Comparison of ENCODE assay signal across 1 cellular context in genomic region chr6:129683606-129684322, GRCh38.
TF ChIP-seq lines count a peak whose summit lies in the region.

No MANE protein-coding gene starts in this region.

TF ChIP-seq in HepG2, 621 proteins besides CTCF, POLR2A, EP300 and RAD21 (continued from another document and continues in another):
- TF ChIP-seq ARID5B (CRISPR knock-in tag; IDR thresholded peaks at IDR 0.05) (peak; percentile 93), SRSF1 (optimal IDR thresholded peaks at IDR 0.05; ENCODE audit: low read depth, low read length) (no peak), RNF2 (conservative IDR thresholded peaks at IDR 0.05; ENCODE audit: low read depth) (no peak), AFF4 (CRISPR knock-in tag; IDR thresholded peaks at IDR 0.05) (0 out of 2 replicates have a peak, but pooled peaks have one; percentile 83), ZNF557 (CRISPR knock-in tag; IDR thresholded peaks at IDR 0.05) (no peak), ZNF792 (CRISPR knock-in tag; IDR thresholded peaks at IDR 0.05) (peak; percentile 86; the same call in 1 of the 2 replicates), KDM4B (CRISPR knock-in tag; IDR thresholded peaks at IDR 0.05) (0 out of 2 replicates have a peak, but pooled peaks have one; percentile 20), HMGXB4 (CRISPR knock-in tag; IDR thresholded peaks at IDR 0.05; ENCODE audit: borderline replicate concordance in 1 of 2, low read depth in 1 of 2) (0 out of 4 replicates have a peak, but pooled peaks of 1 of the 2 experiments have one; percentile 57), PRDM10 (CRISPR knock-in tag; IDR thresholded peaks at IDR 0.05; ENCODE audit: low read depth) (0 out of 2 replicates have a peak, but pooled peaks have one; percentile 41), LCORL (IDR thresholded peaks at IDR 0.05) (no peak), LCORL (CRISPR knock-in tag; IDR thresholded peaks at IDR 0.05) (peak; percentile 34; the same call in 1 of the 2 replicates), POLR2G (IDR thresholded peaks at IDR 0.05; ENCODE audit: low read depth, low read length) (peak; percentile 55; the same call in 1 of the 2 replicates), MEF2D (CRISPR knock-in tag; IDR thresholded peaks at IDR 0.05) (peak; percentile 86; the same call in 1 of the 2 replicates), CCAR2 (optimal IDR thresholded peaks at IDR 0.05; ENCODE audit: low read depth, low read length) (no peak), CHD2 (IDR thresholded peaks at IDR 0.05; ENCODE audit: low read depth, low read length) (no peak), BRCA1 (CRISPR knock-in tag; IDR thresholded peaks at IDR 0.05) (no peak), HMG20A (CRISPR knock-in tag; IDR thresholded peaks at IDR 0.05; ENCODE audit: borderline replicate concordance) (peak; percentile 72; the same call in 1 of the 2 replicates), ZNF549 (CRISPR knock-in tag; IDR thresholded peaks at IDR 0.05) (no peak), PATZ1 (CRISPR knock-in tag; IDR thresholded peaks at IDR 0.05) (0 out of 2 replicates have a peak, but pooled peaks have one; percentile 11), ELF3 (CRISPR knock-in tag; IDR thresholded peaks at IDR 0.05) (peak; percentile 99), TFDP1 (CRISPR knock-in tag; IDR thresholded peaks at IDR 0.05; ENCODE audit: borderline replicate concordance) (0 out of 2 replicates have a peak, but pooled peaks have one; percentile 36), CBX1 (IDR thresholded peaks at IDR 0.05; ENCODE audit: low read depth) (no peak), ZXDC (CRISPR knock-in tag; IDR thresholded peaks at IDR 0.05) (no peak), SOX5 (CRISPR knock-in tag; IDR thresholded peaks at IDR 0.05; ENCODE audit: borderline replicate concordance) (peak; percentile 81; the same call in 1 of the 2 replicates), ZBTB26 (CRISPR knock-in tag; IDR thresholded peaks at IDR 0.05; ENCODE audit: borderline replicate concordance) (peak; percentile 33; the same call in 1 of the 2 replicates)
